Comparison of ENCODE assay signal across 1 cellular context in genomic region chr4:993111-994029, GRCh38.
TF ChIP-seq lines count a peak whose summit lies in the region.

SLC26A1 (minus strand) TSS chr4:993404; CDS start chr4:991703, 1,701 bp downstream.

TF ChIP-seq in HepG2, 621 proteins besides CTCF, POLR2A, EP300 and RAD21 (continued from another document and continues in another):
- no peak for TF ChIP-seq USF2 (IDR thresholded peaks at IDR 0.05; ENCODE audit: low read depth, low read length)
- TF ChIP-seq USF2 (CRISPR knock-in tag; IDR thresholded peaks at IDR 0.05; ENCODE audit: borderline replicate concordance): no peak; the same call in 1 of the 2 replicates
- TF ChIP-seq, protein P1, sequence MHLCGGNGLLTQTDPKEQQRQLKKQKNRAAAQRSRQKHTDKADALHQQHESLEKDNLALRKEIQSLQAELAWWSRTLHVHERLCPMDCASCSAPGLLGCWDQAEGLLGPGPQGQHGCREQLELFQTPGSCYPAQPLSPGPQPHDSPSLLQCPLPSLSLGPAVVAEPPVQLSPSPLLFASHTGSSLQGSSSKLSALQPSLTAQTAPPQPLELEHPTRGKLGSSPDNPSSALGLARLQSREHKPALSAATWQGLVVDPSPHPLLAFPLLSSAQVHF (CRISPR knock-in tag; IDR thresholded peaks at IDR 0.05): no peak
- TF ChIP-seq, protein P2, sequence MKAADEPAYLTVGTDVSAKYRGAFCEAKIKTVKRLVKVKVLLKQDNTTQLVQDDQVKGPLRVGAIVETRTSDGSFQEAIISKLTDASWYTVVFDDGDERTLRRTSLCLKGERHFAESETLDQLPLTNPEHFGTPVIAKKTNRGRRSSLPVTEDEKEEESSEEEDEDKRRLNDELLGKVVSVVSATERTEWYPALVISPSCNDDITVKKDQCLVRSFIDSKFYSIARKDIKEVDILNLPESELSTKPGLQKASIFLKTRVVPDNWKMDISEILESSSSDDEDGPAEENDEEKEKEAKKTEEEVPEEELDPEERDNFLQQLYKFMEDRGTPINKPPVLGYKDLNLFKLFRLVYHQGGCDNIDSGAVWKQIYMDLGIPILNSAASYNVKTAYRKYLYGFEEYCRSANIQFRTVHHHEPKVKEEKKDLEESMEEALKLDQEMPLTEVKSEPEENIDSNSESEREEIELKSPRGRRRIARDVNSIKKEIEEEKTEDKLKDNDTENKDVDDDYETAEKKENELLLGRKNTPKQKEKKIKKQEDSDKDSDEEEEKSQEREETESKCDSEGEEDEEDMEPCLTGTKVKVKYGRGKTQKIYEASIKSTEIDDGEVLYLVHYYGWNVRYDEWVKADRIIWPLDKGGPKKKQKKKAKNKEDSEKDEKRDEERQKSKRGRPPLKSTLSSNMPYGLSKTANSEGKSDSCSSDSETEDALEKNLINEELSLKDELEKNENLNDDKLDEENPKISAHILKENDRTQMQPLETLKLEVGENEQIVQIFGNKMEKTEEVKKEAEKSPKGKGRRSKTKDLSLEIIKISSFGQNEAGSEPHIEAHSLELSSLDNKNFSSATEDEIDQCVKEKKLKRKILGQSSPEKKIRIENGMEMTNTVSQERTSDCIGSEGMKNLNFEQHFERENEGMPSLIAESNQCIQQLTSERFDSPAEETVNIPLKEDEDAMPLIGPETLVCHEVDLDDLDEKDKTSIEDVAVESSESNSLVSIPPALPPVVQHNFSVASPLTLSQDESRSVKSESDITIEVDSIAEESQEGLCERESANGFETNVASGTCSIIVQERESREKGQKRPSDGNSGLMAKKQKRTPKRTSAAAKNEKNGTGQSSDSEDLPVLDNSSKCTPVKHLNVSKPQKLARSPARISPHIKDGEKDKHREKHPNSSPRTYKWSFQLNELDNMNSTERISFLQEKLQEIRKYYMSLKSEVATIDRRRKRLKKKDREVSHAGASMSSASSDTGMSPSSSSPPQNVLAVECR (CRISPR knock-in tag; IDR thresholded peaks at IDR 0.05; ENCODE audit: borderline replicate concordance): peak; percentile 75
- peak; percentile 10; the same call in 1 of the 2 replicates for TF ChIP-seq POGZ (CRISPR knock-in tag; IDR thresholded peaks at IDR 0.05)
- TF ChIP-seq ZNF878 (CRISPR knock-in tag; IDR thresholded peaks at IDR 0.05): no peak; the same call in 1 of the 2 replicates
- peak; percentile 21; the same call in 1 of the 2 replicates for TF ChIP-seq POLR2AphosphoS2 (IDR thresholded peaks at IDR 0.05; ENCODE audit: low read depth, low read length)
- TF ChIP-seq IRF2 (CRISPR knock-in tag; IDR thresholded peaks at IDR 0.05): peak; percentile 45; the same call in 1 of the 2 replicates
- 0 out of 2 replicates have a peak, but pooled peaks have one; percentile 9 for TF ChIP-seq MEF2D (CRISPR knock-in tag; IDR thresholded peaks at IDR 0.05)
- no peak for TF ChIP-seq ZNF160 (CRISPR knock-in tag; IDR thresholded peaks at IDR 0.05)
- no peak for TF ChIP-seq ATF2 (CRISPR knock-in tag; IDR thresholded peaks at IDR 0.05)
- TF ChIP-seq TCF7L2 (IDR thresholded peaks at IDR 0.05; ENCODE audit: low read depth, low read length): no peak
- TF ChIP-seq NR2F1 (CRISPR knock-in tag; IDR thresholded peaks at IDR 0.05): peak in 1 of 2 experiments; percentile 44; a peak in 1 of 4 replicates
- 0 out of 2 replicates have a peak, but pooled peaks have one; percentile 11 for TF ChIP-seq ZBTB26 (CRISPR knock-in tag; IDR thresholded peaks at IDR 0.05; ENCODE audit: borderline replicate concordance)
- TF ChIP-seq, protein P3, sequence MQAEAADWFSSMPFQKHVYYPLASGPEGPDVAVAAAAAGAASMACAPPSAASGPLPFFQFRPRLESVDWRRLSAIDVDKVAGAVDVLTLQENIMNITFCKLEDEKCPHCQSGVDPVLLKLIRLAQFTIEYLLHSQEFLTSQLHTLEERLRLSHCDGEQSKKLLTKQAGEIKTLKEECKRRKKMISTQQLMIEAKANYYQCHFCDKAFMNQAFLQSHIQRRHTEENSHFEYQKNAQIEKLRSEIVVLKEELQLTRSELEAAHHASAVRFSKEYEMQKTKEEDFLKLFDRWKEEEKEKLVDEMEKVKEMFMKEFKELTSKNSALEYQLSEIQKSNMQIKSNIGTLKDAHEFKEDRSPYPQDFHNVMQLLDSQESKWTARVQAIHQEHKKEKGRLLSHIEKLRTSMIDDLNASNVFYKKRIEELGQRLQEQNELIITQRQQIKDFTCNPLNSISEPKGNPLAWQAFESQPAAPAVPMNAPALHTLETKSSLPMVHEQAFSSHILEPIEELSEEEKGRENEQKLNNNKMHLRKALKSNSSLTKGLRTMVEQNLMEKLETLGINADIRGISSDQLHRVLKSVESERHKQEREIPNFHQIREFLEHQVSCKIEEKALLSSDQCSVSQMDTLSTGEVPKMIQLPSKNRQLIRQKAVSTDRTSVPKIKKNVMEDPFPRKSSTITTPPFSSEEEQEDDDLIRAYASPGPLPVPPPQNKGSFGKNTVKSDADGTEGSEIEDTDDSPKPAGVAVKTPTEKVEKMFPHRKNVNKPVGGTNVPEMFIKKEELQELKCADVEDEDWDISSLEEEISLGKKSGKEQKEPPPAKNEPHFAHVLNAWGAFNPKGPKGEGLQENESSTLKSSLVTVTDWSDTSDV (CRISPR knock-in tag; IDR thresholded peaks at IDR 0.05): no peak
- peak; percentile 31 for TF ChIP-seq MEIS2 (CRISPR knock-in tag; IDR thresholded peaks at IDR 0.05)
- TF ChIP-seq, protein P4, sequence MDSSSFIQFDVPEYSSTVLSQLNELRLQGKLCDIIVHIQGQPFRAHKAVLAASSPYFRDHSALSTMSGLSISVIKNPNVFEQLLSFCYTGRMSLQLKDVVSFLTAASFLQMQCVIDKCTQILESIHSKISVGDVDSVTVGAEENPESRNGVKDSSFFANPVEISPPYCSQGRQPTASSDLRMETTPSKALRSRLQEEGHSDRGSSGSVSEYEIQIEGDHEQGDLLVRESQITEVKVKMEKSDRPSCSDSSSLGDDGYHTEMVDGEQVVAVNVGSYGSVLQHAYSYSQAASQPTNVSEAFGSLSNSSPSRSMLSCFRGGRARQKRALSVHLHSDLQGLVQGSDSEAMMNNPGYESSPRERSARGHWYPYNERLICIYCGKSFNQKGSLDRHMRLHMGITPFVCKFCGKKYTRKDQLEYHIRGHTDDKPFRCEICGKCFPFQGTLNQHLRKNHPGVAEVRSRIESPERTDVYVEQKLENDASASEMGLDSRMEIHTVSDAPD (CRISPR knock-in tag; IDR thresholded peaks at IDR 0.05): peak; percentile 47
- no peak for TF ChIP-seq EHMT2 (IDR thresholded peaks at IDR 0.05; ENCODE audit: borderline replicate concordance, low read depth, low read length)
- TF ChIP-seq SOX13 (IDR thresholded peaks at IDR 0.05): no peak; the same call in 1 of the 2 replicates
- TF ChIP-seq SOX13 (CRISPR knock-in tag; conservative IDR thresholded peaks at IDR 0.05 in 1 of 2, IDR thresholded peaks at IDR 0.05 in 1 of 2): peak; percentile 4 to 80; a peak in 1 of 4 replicates
- peak; percentile 51 for TF ChIP-seq HNRNPL (IDR thresholded peaks at IDR 0.05; ENCODE audit: low read depth, low read length)
- no peak; the same call in 1 of the 2 replicates for TF ChIP-seq ATF7-NPFF (CRISPR knock-in tag; IDR thresholded peaks at IDR 0.05; ENCODE audit: low read depth)
- TF ChIP-seq ESRRA (CRISPR knock-in tag; IDR thresholded peaks at IDR 0.05; ENCODE audit: low read depth): no peak
- peak; percentile 44; the same call in 1 of the 2 replicates for TF ChIP-seq TOPORS (CRISPR knock-in tag; IDR thresholded peaks at IDR 0.05)
- TF ChIP-seq CSRNP2 (CRISPR knock-in tag; conservative IDR thresholded peaks at IDR 0.05; ENCODE audit: low read depth): no peak
- no peak for TF ChIP-seq ZNF326 (CRISPR knock-in tag; IDR thresholded peaks at IDR 0.05; ENCODE audit: borderline replicate concordance)
- 0 out of 2 replicates have a peak, but pooled peaks have one; percentile 13 for TF ChIP-seq DMAP1 (CRISPR knock-in tag; IDR thresholded peaks at IDR 0.05)
- TF ChIP-seq SP4 (CRISPR knock-in tag; IDR thresholded peaks at IDR 0.05): no peak
- TF ChIP-seq ARNT2 (CRISPR knock-in tag; IDR thresholded peaks at IDR 0.05; ENCODE audit: low read depth): peak; percentile 42; the same call in 1 of the 2 replicates
- TF ChIP-seq MYNN (CRISPR knock-in tag; IDR thresholded peaks at IDR 0.05; ENCODE audit: low read depth): no peak
- TF ChIP-seq TFDP2 (CRISPR knock-in tag; IDR thresholded peaks at IDR 0.05): no peak
- no peak for TF ChIP-seq ZNF367 (CRISPR knock-in tag; IDR thresholded peaks at IDR 0.05; ENCODE audit: borderline replicate concordance)
- TF ChIP-seq TP53 (CRISPR knock-in tag; conservative IDR thresholded peaks at IDR 0.05): 0 out of 2 replicates have a peak, but pooled peaks have one; percentile 14
- no peak for TF ChIP-seq CHCHD3 (CRISPR knock-in tag; IDR thresholded peaks at IDR 0.05)
- TF ChIP-seq CBX1 (IDR thresholded peaks at IDR 0.05; ENCODE audit: low read depth): peak; percentile 48
- TF ChIP-seq HOXA3 (CRISPR knock-in tag; IDR thresholded peaks at IDR 0.05): no peak; the same call in none of the 2 replicates
- no peak for TF ChIP-seq ZNF605 (CRISPR knock-in tag; IDR thresholded peaks at IDR 0.05)
- TF ChIP-seq ZXDC (CRISPR knock-in tag; IDR thresholded peaks at IDR 0.05): 0 out of 2 replicates have a peak, but pooled peaks have one; percentile 42
- no peak; the same call in 1 of the 2 replicates for TF ChIP-seq REPIN1 (CRISPR knock-in tag; IDR thresholded peaks at IDR 0.05; ENCODE audit: borderline replicate concordance, low read depth)
- TF ChIP-seq HNRNPK (IDR thresholded peaks at IDR 0.05; ENCODE audit: low read depth, low read length, poor library complexity, severe bottlenecking): no peak
